Comparison of ENCODE assay signal across 26 cellular contexts in the genomic region with DNA sequence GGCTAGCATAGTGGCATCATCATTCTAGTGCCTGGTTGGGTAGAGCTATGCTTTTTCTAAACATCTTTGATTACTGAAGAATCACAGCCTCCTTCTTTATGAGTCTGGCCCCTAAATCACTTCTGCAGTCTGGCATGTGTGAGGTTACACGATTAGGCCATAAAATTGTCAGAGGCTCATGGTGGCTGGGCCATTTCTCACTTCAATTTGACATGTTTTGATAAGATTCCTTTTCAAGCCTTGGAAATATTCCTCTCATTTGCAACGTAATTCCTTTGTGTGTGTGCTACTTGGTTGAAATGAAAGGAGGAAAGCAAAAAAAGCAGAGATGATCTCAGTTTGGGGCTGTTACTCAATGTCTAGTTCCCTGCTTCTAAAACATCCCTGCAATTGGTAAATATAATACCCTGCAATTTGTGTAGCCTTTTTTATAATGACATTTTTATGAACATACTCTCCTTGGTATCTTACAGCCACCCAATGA. TPM values are rescaled to one million over a fixed set of nuclear protein-coding genes. Genes with fewer than 3 reads are reported as not detected.
DNase-seq lines count a peak whose midpoint lies in the region; ATAC-seq lines count a peak whose summit lies in the region.
"Had no signal": no experiment of that assay in that cellular context is flagged by ENCODE, and none has a peak within 500 bp of the region (broad histone marks: within the 10 kb centered on the region; RNA-seq: fewer than 3 reads in every experiment).

No MANE protein-coding gene starts in this region.

- H3K4me1 ChIP-seq in SJCRH30, result peaks cover 33% of the 10 kb centered on the region
- H3K4me1 ChIP-seq: BE2C, heart right ventricle, psoas muscle, spleen, suprapubic skin had no signal

- DNase-seq in EH (ENCODE audit: low read depth), result peak; percentile 70
- DNase-seq in SJCRH30, result no peak
- DNase-seq in left kidney (ENCODE audit: low read depth, low spot score), result peak; percentile 90
- peak; percentile 51 for DNase-seq in stromal cell of bone marrow (ENCODE audit: low read depth)
- DNase-seq in AML-193 (lab: John Stamatoyannopoulos, UW), result no peak
- DNase-seq in T-cell, result no peak
- DNase-seq: activated B cell treated with CpG ODN at 0.5 μM for 24 hours; activated CD8-positive, alpha-beta T cell treated with anti-CD3 and anti-CD28 coated beads for 36 hours; activated naive CD4-positive, alpha-beta T cell; activated T-cell treated with anti-CD3 and anti-CD28 coated beads, Interleukin-2, amount 50 U/mL, for 1 hour; anterior cingulate cortex; BE2C; effector memory CD8-positive, alpha-beta T cell; EL; H9; heart right ventricle; MV-4-11; natural killer cell; NCI-H1694 treated with DMSO at 0.1 percent for 48 hours; psoas muscle; spleen; stimulated activated CD8-positive, alpha-beta memory T cell treated with anti-CD3 and anti-CD28 coated beads, Interleukin-4, amount 100 ng/mL, for 48 hours had no signal

- H3K36me3 Mint-ChIP-seq in T-cell, result no peaks in the 10 kb centered on the region
- H3K36me3 Mint-ChIP-seq: natural killer cell had no signal

- CTCF ChIA-PET in T-cell (lab: Charles Lee), result no interaction called here

- no peaks in the 10 kb centered on the region for H3K36me3 ChIP-seq in SJCRH30
- H3K36me3 ChIP-seq: BE2C, heart right ventricle, spleen, suprapubic skin had no signal

- H3K27me3 ChIP-seq in SJCRH30, result no peaks in the 10 kb centered on the region
- H3K27me3 ChIP-seq: BE2C, spleen, suprapubic skin had no signal

- no peaks in the 10 kb centered on the region for H3K9me3 ChIP-seq in SJCRH30 (replicated peaks)
- H3K9me3 ChIP-seq: BE2C, heart right ventricle, psoas muscle, spleen, suprapubic skin had no signal

- peaks cover 3 to 9% of the 10 kb centered on the region in 2 donors for H3K27me3 Mint-ChIP-seq in T-cell

- H3K9me3 Mint-ChIP-seq in T-cell, result no peaks in the 10 kb centered on the region
- H3K9me3 Mint-ChIP-seq: activated B cell treated with CpG ODN at 0.5 μM for 24 hours; activated CD8-positive, alpha-beta T cell treated with anti-CD3 and anti-CD28 coated beads for 36 hours; effector memory CD8-positive, alpha-beta T cell; H9; natural killer cell had no signal

- no peak overlapping the region for H3K4me3 Mint-ChIP-seq in T-cell
- H3K4me3 Mint-ChIP-seq: activated B cell treated with CpG ODN at 0.5 μM for 24 hours; activated CD8-positive, alpha-beta T cell treated with anti-CD3 and anti-CD28 coated beads for 36 hours; effector memory CD8-positive, alpha-beta T cell; H9; natural killer cell had no signal

- no peak overlapping the region for H3K4me3 ChIP-seq in SJCRH30
- H3K4me3 ChIP-seq: heart right ventricle, psoas muscle, spleen, suprapubic skin had no signal

- peak overlapping the region; percentile 65 for H3K27ac ChIP-seq in SJCRH30
- H3K27ac ChIP-seq: heart right ventricle, psoas muscle, spleen, suprapubic skin had no signal

- POLR2A ChIA-PET in T-cell (lab: Charles Lee), result interaction anchor here in 1 of 2 donors (0.7 kb wide), 1 partner anchor 1164 kb away, joined by 3 read pairs; no protein-coding TSS in a partner anchor

- no peak overlapping the region for H3K27ac Mint-ChIP-seq in T-cell
- H3K27ac Mint-ChIP-seq: activated B cell treated with CpG ODN at 0.5 μM for 24 hours; activated CD8-positive, alpha-beta T cell treated with anti-CD3 and anti-CD28 coated beads for 36 hours; effector memory CD8-positive, alpha-beta T cell; H9; natural killer cell had no signal

- ATAC-seq in T-cell (replicated peaks in 1 of 4) (no peak), GM19467 (IDR thresholded peaks at IDR 0.05; ENCODE audit: unreplicated experiment) (no peak)
- ATAC-seq: activated CD8-positive, alpha-beta T cell treated with anti-CD3 and anti-CD28 coated beads for 36 hours; effector memory CD8-positive, alpha-beta T cell; heart right ventricle; natural killer cell; Panc1; psoas muscle had no signal

- no peaks in the 10 kb centered on the region for H3K4me1 Mint-ChIP-seq in T-cell
- H3K4me1 Mint-ChIP-seq: activated B cell treated with CpG ODN at 0.5 μM for 24 hours, natural killer cell had no signal

RNA-seq across cellular contexts. Expression of a gene that starts 6.2 kb away (rescaled TPM):
- total RNA-seq in SJCRH30 (2014; rRNA removed; shearing (Covaris generic)), result 0.61 and 1.1 TPM in 2 replicates
- not detected for total RNA-seq in T-cell
- total RNA-seq: activated B cell treated with CpG ODN at 0.5 μM for 24 hours; activated CD8-positive, alpha-beta T cell treated with anti-CD3 and anti-CD28 coated beads for 36 hours; H9; heart right ventricle; lung microvascular endothelial cell; natural killer cell; psoas muscle; spleen; suprapubic skin had no signal

Comparison
In these comparisons a context has a peak if more than half of its experiments do, and no peak if none do; other contexts are left out.
1. DNase-seq: peak in EH (single experiment), left kidney (single experiment) and stromal cell of bone marrow (single experiment); none in SJCRH30 (0 of 2), AML-193 (0 of 2) and T-cell (0 of 34).